In genomic region chrX:39758791-39759525, GRCh38 we compare ENCODE assay signal across 16 cellular contexts.
A peak's percentile ranks its signal among the peaks of the same experiment; 100 is the strongest.
DNase-seq lines count a peak whose midpoint lies in the region; ATAC-seq, FAIRE-seq and TF ChIP-seq lines count a peak whose summit lies in the region.
"Had no signal": no experiment of that assay in that cellular context is flagged by ENCODE, and none has a peak within 500 bp of the region (broad histone marks: within the 10 kb centered on the region; RNA-seq: fewer than 3 reads in every experiment).

No MANE protein-coding gene starts in this region.

- POLR2A ChIA-PET in H1 (lab: Charles Lee; ENCODE audit: partially characterized antibody), result interaction anchor here (1.0 kb wide), 1 partner anchor 70 kb away, joined by 3 read pairs; no protein-coding TSS in a partner anchor

- H3K36me3 ChIP-seq in H1 (ENCODE audit: control insufficient read depth in 2 of 4, insufficient read depth in 4 of 4, low read length in 3 of 4) (no peaks in the 10 kb centered on the region), osteoblast (ENCODE audit: insufficient read depth, low read length) (no peaks in the 10 kb centered on the region), upper lobe of right lung (no peaks in the 10 kb centered on the region)

- no peak for TF ChIP-seq RAD21 in H1 (IDR thresholded peaks at IDR 0.05 in 1 of 2, conservative IDR thresholded peaks at IDR 0.05 in 1 of 2; ENCODE audit: low read depth in 2 of 2, low read length in 2 of 2)

- H3K4me3 ChIP-seq in H1 (ENCODE audit: extremely low read depth in 1 of 4, insufficient read depth in 2 of 4, low read depth in 3 of 4, low read length in 4 of 4), result no peak overlapping the region
- no peak overlapping the region for H3K4me3 ChIP-seq in osteoblast (ENCODE audit: insufficient read depth, low read length)
- no peak overlapping the region for H3K4me3 ChIP-seq in upper lobe of right lung

- H3K9ac ChIP-seq in H1 (replicated peaks in 1 of 4; ENCODE audit: extremely low read depth in 1 of 4, low read depth in 3 of 4, low read length in 3 of 4), result no peak overlapping the region

- H3K4me2 ChIP-seq in H1 (ENCODE audit: insufficient read depth in 1 of 2, low read depth in 2 of 2, low read length in 2 of 2), result no peak overlapping the region
- H3K4me2 ChIP-seq in osteoblast (ENCODE audit: insufficient read depth, low read length), result no peak overlapping the region

- no peak overlapping the region for H2AFZ ChIP-seq in H1 (ENCODE audit: low read length)
- no peak overlapping the region for H2AFZ ChIP-seq in osteoblast (ENCODE audit: low read length)

- no peak overlapping the region for H4K5ac ChIP-seq in H1 (ENCODE audit: insufficient read length, low read depth, low read length)

- H4K91ac ChIP-seq in H1 (replicated peaks; ENCODE audit: insufficient read length, low read length), result peak overlapping the region; percentile 85

- no peak overlapping the region for H3K27ac ChIP-seq in H1 (ENCODE audit: low read depth, low read length)
- peak overlapping the region; percentile 78 for H3K27ac ChIP-seq in osteoblast (ENCODE audit: low read depth, low read length)
- H3K27ac ChIP-seq in upper lobe of right lung, result peak overlapping the region; percentile 36
- H3K27ac ChIP-seq: foreskin keratinocyte had no signal

- H3K14ac ChIP-seq in H1 (ENCODE audit: insufficient read length), result no peak overlapping the region

- no peak for FAIRE-seq in H1 (lab: Jason Lieb, UNC)
- FAIRE-seq: A204.1, GM12892 had no signal

- H3K27me3 ChIP-seq in H1 (replicated peaks in 1 of 4; ENCODE audit: control insufficient read depth in 3 of 4, extremely low read depth in 1 of 4, insufficient read depth in 3 of 4, low read length in 3 of 4), result no peaks in the 10 kb centered on the region
- H3K27me3 ChIP-seq in osteoblast (ENCODE audit: insufficient read depth, low read length), result peaks cover 3% of the 10 kb centered on the region
- H3K27me3 ChIP-seq in upper lobe of right lung, result no peaks in the 10 kb centered on the region
- H3K27me3 ChIP-seq: foreskin keratinocyte had no signal

- H2BK12ac ChIP-seq in H1 (ENCODE audit: low read depth, low read length), result peak overlapping the region; percentile 27; the same call in 1 of the 2 replicates

- intact Hi-C loops in upper lobe of right lung (cut with DNase I), result no loop called here

- H3K56ac ChIP-seq in H1 (replicated peaks; ENCODE audit: insufficient read length, low read depth, low read length), result no peak overlapping the region

- no peak overlapping the region for H2AK5ac ChIP-seq in H1 (ENCODE audit: low read depth, low read length)

- H3K9me3 ChIP-seq in H1 (ENCODE audit: insufficient read depth in 2 of 2, low read depth in 1 of 2, low read length in 1 of 2), result no peaks in the 10 kb centered on the region
- H3K9me3 ChIP-seq in osteoblast (ENCODE audit: low read depth, low read length), result no peaks in the 10 kb centered on the region
- no peaks in the 10 kb centered on the region for H3K9me3 ChIP-seq in upper lobe of right lung

- CTCF ChIA-PET in H1 (lab: Charles Lee; ENCODE audit: partially characterized antibody), result interaction anchor here (0.7 to 0.9 kb wide), 2 partner anchors 107 to 178 kb away, joined by 3 read pairs; no protein-coding TSS in a partner anchor

- no peak for TF ChIP-seq CTCF in H1 (IDR thresholded peaks at IDR 0.05; ENCODE audit: control extremely low read depth in 1 of 3, insufficient read depth in 1 of 3, low read depth in 1 of 3, low read length in 3 of 3)
- TF ChIP-seq CTCF in osteoblast (IDR thresholded peaks at IDR 0.05; ENCODE audit: extremely low read depth, low read depth, low read length), result no peak
- TF ChIP-seq CTCF in upper lobe of right lung (IDR thresholded peaks at IDR 0.05), result no peak

- H4K20me1 ChIP-seq in H1 (replicated peaks in 1 of 2; ENCODE audit: control insufficient read depth in 1 of 2, insufficient read depth in 2 of 2, low read length in 2 of 2) (no peaks in the 10 kb centered on the region), osteoblast (ENCODE audit: insufficient read depth, low read length) (no peaks in the 10 kb centered on the region)

- TF ChIP-seq POLR2A in H1 (IDR thresholded peaks at IDR 0.05; ENCODE audit: control extremely low read depth in 1 of 2, low read depth in 2 of 2, low read length in 2 of 2), result no peak

- no peak overlapping the region for H3K23ac ChIP-seq in H1 (ENCODE audit: insufficient read length)

- H4K8ac ChIP-seq in H1 (ENCODE audit: extremely low read depth, insufficient read depth, low read length), result no peak overlapping the region

- peaks cover 0 to 10% (median 0%) of the 10 kb centered on the region in 4 experiments; a peak in 2 of 7 replicates for H3K4me1 ChIP-seq in H1 (replicated peaks in 1 of 4; ENCODE audit: control insufficient read depth in 3 of 4, insufficient read depth in 4 of 4, low read length in 3 of 4)
- peaks cover 29% of the 10 kb centered on the region for H3K4me1 ChIP-seq in osteoblast (ENCODE audit: insufficient read depth, low read length)
- peaks cover 2% of the 10 kb centered on the region for H3K4me1 ChIP-seq in upper lobe of right lung
- H3K4me1 ChIP-seq: foreskin keratinocyte had no signal

- no peaks in the 10 kb centered on the region for H3K79me1 ChIP-seq in H1 (ENCODE audit: low read depth, low read length)

- H2BK20ac ChIP-seq in H1 (ENCODE audit: low read length), result 0 out of 2 replicates have a peak overlapping the region, but pooled peaks have one; percentile 18

- peak; percentile 17 for DNase-seq in NCI-H82 (lab: John Stamatoyannopoulos, UW)
- no peak for DNase-seq in NCI-H82 treated with DMSO at 0.1 percent for 48 hours (lab: John Stamatoyannopoulos, UW; ENCODE audit: unreplicated experiment)
- DNase-seq in H1 (ENCODE audit: low read depth in 1 of 2, low spot score in 2 of 2), result no peak
- DNase-seq in osteoblast (ENCODE audit: insufficient read length, low spot score, missing footprints), result peak; percentile 31
- no peak for DNase-seq in upper lobe of right lung
- no peak for DNase-seq in NCI-H1930 (lab: John Stamatoyannopoulos, UW)
- DNase-seq in ecto neural progenitor cell (ENCODE audit: low spot score), result no peak
- DNase-seq: activated CD8-positive, alpha-beta memory T cell treated with anti-CD3 and anti-CD28 coated beads, Interleukin-2, amount 10 ng/mL, durations not matched to agents 7 days and 5 days; activated naive CD4-positive, alpha-beta T cell; CD8-positive, alpha-beta T cell; midbrain; NCI-H2171 had no signal

- 89% methylated on average over 6 of the region's 17 CpGs; no CpG with 5 or more reads in 1 of the 2 experiments for WGBS in H1 (ENCODE audit: extremely low coverage in 1 of 2, insufficient coverage in 1 of 2, insufficient read length in 1 of 2, insufficient replicate concordance in 2 of 2, low coverage in 1 of 2, low lambda C conversion rate in 2 of 2, missing lambda C conversion rate in 1 of 2), 2 experiments

- no peak for TF ChIP-seq EP300 in H1 (IDR thresholded peaks at IDR 0.05; ENCODE audit: borderline replicate concordance in 1 of 2, low read depth in 2 of 2, low read length in 2 of 2)

- H3K4ac ChIP-seq in H1 (replicated peaks; ENCODE audit: insufficient read length, low read depth, low read length), result peak overlapping the region; percentile 38

- H2BK120ac ChIP-seq in H1 (replicated peaks; ENCODE audit: low read depth, low read length), result no peak overlapping the region

- H3K18ac ChIP-seq in H1 (ENCODE audit: extremely low read depth, low read length), result no peak overlapping the region; the same call in 1 of the 2 replicates

- no peak for ATAC-seq in upper lobe of right lung
- ATAC-seq in HG02852 (IDR thresholded peaks at IDR 0.05; ENCODE audit: unreplicated experiment), result no peak
- ATAC-seq: activated CD8-positive, alpha-beta memory T cell treated with anti-CD3 and anti-CD28 coated beads, Interleukin-2, amount 10 ng/mL, durations not matched to agents 7 days and 5 days; CD8-positive, alpha-beta T cell; foreskin keratinocyte had no signal

- H2BK5ac ChIP-seq in H1 (ENCODE audit: low read depth, low read length), result no peak overlapping the region

- H3K23me2 ChIP-seq in H1 (ENCODE audit: low read depth, low read length), result no peaks in the 10 kb centered on the region

- no peak overlapping the region for H2BK15ac ChIP-seq in H1 (ENCODE audit: low read length)

- no peaks in the 10 kb centered on the region for H3K79me2 ChIP-seq in H1 (ENCODE audit: control insufficient read depth in 1 of 2, insufficient read depth in 2 of 2, low read length in 2 of 2)
- H3K79me2 ChIP-seq in osteoblast (ENCODE audit: insufficient read depth, low read length), result no peaks in the 10 kb centered on the region

TF ChIP-seq in H1, 55 proteins besides CTCF, POLR2A, EP300 and RAD21:
- no peak for TF ChIP-seq SRF (IDR thresholded peaks at IDR 0.05; ENCODE audit: low read depth, low read length)
- TF ChIP-seq KDM4A (IDR thresholded peaks at IDR 0.05; ENCODE audit: low read depth, low read length, severe bottlenecking), result no peak
- no peak for TF ChIP-seq SIRT6 (IDR thresholded peaks at IDR 0.05; ENCODE audit: low read length)
- no peak for TF ChIP-seq CBX5 (IDR thresholded peaks at IDR 0.05; ENCODE audit: low read depth, low read length)
- TF ChIP-seq BACH1 (IDR thresholded peaks at IDR 0.05; ENCODE audit: low read length), result no peak
- no peak for TF ChIP-seq GABPA (IDR thresholded peaks at IDR 0.05; ENCODE audit: borderline replicate concordance, insufficient read depth, low read length)
- no peak for TF ChIP-seq CREB1 (IDR thresholded peaks at IDR 0.05)
- TF ChIP-seq CTBP2 (IDR thresholded peaks at IDR 0.05; ENCODE audit: borderline replicate concordance, insufficient read depth, insufficient read length, low read length), result no peak

Comparison
In these comparisons a context has a peak if more than half of its experiments do, and no peak if none do; other contexts are left out.
1. DNase-seq: peak in NCI-H82 (single experiment) and osteoblast (single experiment); none in NCI-H82 treated with DMSO at 0.1 percent for 48 hours (single experiment), H1 (0 of 2), upper lobe of right lung (single experiment), NCI-H1930 (0 of 2) and ecto neural progenitor cell (single experiment).